ENCODE assay signal across 8 cellular contexts in the genomic region with DNA sequence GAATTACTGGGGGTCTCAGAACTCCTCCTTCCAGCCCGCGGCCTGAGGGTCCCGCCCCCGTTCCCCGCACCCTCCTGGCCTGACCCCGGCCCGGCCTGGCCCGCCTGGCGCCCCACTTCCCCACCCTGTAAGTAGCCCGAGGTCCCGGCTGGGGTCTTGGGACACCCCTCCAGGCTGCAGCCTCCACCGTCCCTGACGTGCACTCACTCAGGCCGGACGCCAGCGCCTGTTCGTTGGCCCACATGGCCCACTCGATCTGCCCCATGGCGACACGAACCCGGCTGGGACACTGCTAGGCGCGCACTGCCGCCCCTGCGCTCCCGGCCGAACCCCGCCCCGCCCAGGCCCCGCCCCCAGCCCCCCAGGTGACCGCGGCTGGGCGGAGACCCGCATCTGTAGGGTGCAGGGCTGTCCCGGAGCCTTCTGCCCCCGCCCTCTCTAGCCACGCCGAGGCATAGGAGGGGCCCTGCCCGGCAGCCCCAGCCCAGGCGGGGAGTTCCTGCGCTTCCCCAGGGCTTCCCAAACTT.
DNase-seq lines count a peak whose midpoint lies in the region; ATAC-seq and TF ChIP-seq lines count a peak whose summit lies in the region.

A gene (minus strand): TSS at position 305 of the 527 bp plus-strand sequence. CDS start 40 bp downstream, at position 265.

- DNase-seq in DMS153 (lab: John Stamatoyannopoulos, UW) (peak; percentile 39), DMS153 treated with DMSO at 0.1 percent for 48 hours (lab: John Stamatoyannopoulos, UW; ENCODE audit: unreplicated experiment) (no peak), NOMO-1 treated with DMSO at 0.1 percent for 48 hours (lab: John Stamatoyannopoulos, UW; ENCODE audit: unreplicated experiment) (peak; percentile 83), activated T-cell treated with anti-CD3 and anti-CD28 coated beads for 48 hours (ENCODE audit: low read depth) (peak; percentile 91), fibroblast of gingiva (ENCODE audit: low read depth) (peak; percentile 78)
- peak; percentile 92 for DNase-seq in stimulated activated naive CD8-positive, alpha-beta T cell treated with anti-CD3 and anti-CD28 coated beads, Interleukin-15, amount 100 ng/mL, for 72 hours

- peaks cover 6% of the 10 kb centered on the region for H3K4me1 Mint-ChIP-seq in nephron
- H3K4me1 Mint-ChIP-seq in stimulated activated naive CD8-positive, alpha-beta T cell treated with anti-CD3 and anti-CD28 coated beads, Interleukin-15, amount 100 ng/mL, for 72 hours = peaks cover 51% of the 10 kb centered on the region

- peaks cover 11% of the 10 kb centered on the region for H3K36me3 Mint-ChIP-seq in nephron (ENCODE audit: low read depth)

- ATAC-seq in HG02798 (IDR thresholded peaks at IDR 0.05; ENCODE audit: poor library complexity, unreplicated experiment) = peak; percentile 76
- ATAC-seq in stimulated activated naive CD8-positive, alpha-beta T cell treated with anti-CD3 and anti-CD28 coated beads, Interleukin-15, amount 100 ng/mL, for 72 hours = peak; percentile 90

- H3K9me3 Mint-ChIP-seq in nephron = no peaks in the 10 kb centered on the region
- no peaks in the 10 kb centered on the region for H3K9me3 Mint-ChIP-seq in stimulated activated naive CD8-positive, alpha-beta T cell treated with anti-CD3 and anti-CD28 coated beads, Interleukin-15, amount 100 ng/mL, for 72 hours

- TF ChIP-seq CTCF in nephron (IDR thresholded peaks at IDR 0.05; ENCODE audit: unreplicated experiment in 3 of 3) = no peak

- peak within 1 kb of the TSS in 1 of 3 experiments; percentile 76 for H3K27ac Mint-ChIP-seq in nephron
- H3K27ac Mint-ChIP-seq in stimulated activated naive CD8-positive, alpha-beta T cell treated with anti-CD3 and anti-CD28 coated beads, Interleukin-15, amount 100 ng/mL, for 72 hours = peak within 1 kb of the TSS; percentile 95 to 98

- H3K4me3 Mint-ChIP-seq in nephron = peak within 1 kb of the TSS; percentile 84 to 89 (median 85)
- peak within 1 kb of the TSS; percentile 90 to 91 for H3K4me3 Mint-ChIP-seq in stimulated activated naive CD8-positive, alpha-beta T cell treated with anti-CD3 and anti-CD28 coated beads, Interleukin-15, amount 100 ng/mL, for 72 hours

- H3K27me3 Mint-ChIP-seq in nephron (ENCODE audit: low read depth) = no peaks in the 10 kb centered on the region
- H3K27me3 Mint-ChIP-seq in stimulated activated naive CD8-positive, alpha-beta T cell treated with anti-CD3 and anti-CD28 coated beads, Interleukin-15, amount 100 ng/mL, for 72 hours = no peaks in the 10 kb centered on the region
